Comparison of ENCODE assay signal across 34 cellular contexts in genomic region chr5:6011199-6011598, GRCh38.
"Had no signal": no experiment of that assay in that cellular context is flagged by ENCODE, and none has a peak within 500 bp of the region (broad histone marks: within the 10 kb centered on the region; RNA-seq: fewer than 3 reads in every experiment).

No MANE protein-coding gene starts in this region.

- H3K36me3 ChIP-seq: adrenal gland, ascending aorta, brain microvascular endothelial cell, breast epithelium, cardiac muscle cell had no signal

- H3K27ac ChIP-seq: adrenal gland, ascending aorta, body of pancreas, brain microvascular endothelial cell, breast epithelium, cardiac muscle cell had no signal

- H3K27me3 ChIP-seq: adrenal gland, ascending aorta, body of pancreas, brain microvascular endothelial cell, breast epithelium, cardiac muscle cell had no signal

- H3K9me3 ChIP-seq: adrenal gland, ascending aorta, body of pancreas, breast epithelium had no signal

- FAIRE-seq: astrocyte, bronchial epithelial cell had no signal

- ATAC-seq: activated naive CD4-positive, alpha-beta T cell treated with anti-CD3 and anti-CD28 coated beads, Interleukin-2, amount 50 U/mL, for 72 hours; activated naive CD8-positive, alpha-beta T cell treated with anti-CD3 and anti-CD28 coated beads, Interleukin-2, amount 50 U/mL, for 24 hours; activated T-cell treated with anti-CD3 and anti-CD28 coated beads, Interleukin-2, amount 50 U/mL, for 4 hours; activated T-cell treated with anti-CD3 and anti-CD28 coated beads, Interleukin-2, amount 50 U/mL, for 72 hours; activated T-helper 17 cell treated with anti-CD3 and anti-CD28 coated beads, Interleukin-2, amount 50 U/mL, for 72 hours; body of pancreas had no signal

- H3K4me1 ChIP-seq: adrenal gland, ascending aorta, body of pancreas, breast epithelium had no signal

- H3K4me3 ChIP-seq: adrenal gland, ascending aorta, body of pancreas, breast epithelium, cardiac muscle cell had no signal

- DNase-seq: activated effector memory CD4-positive, alpha-beta T cell treated with anti-CD3 and anti-CD28 coated beads, Interleukin-2, amount 50 U/mL, for 16 hours; activated effector memory CD4-positive, alpha-beta T cell treated with Interleukin-2 at 50 U/mL for 16 hours; activated gamma-delta T cell; activated gamma-delta T cell treated with Interleukin-2 at 50 U/mL for 16 hours; activated naive CD4-positive, alpha-beta T cell; activated naive CD4-positive, alpha-beta T cell treated with anti-CD3 and anti-CD28 coated beads for 36 hours; activated naive CD4-positive, alpha-beta T cell treated with anti-CD3 and anti-CD28 coated beads, Interleukin-2, amount 10 ng/mL, durations not matched to agents 7 days and 5 days; activated naive CD4-positive, alpha-beta T cell treated with anti-CD3 and anti-CD28 coated beads, Interleukin-2, amount 50 U/mL, for 16 hours; activated naive CD4-positive, alpha-beta T cell treated with Interleukin-2 at 50 U/mL for 16 hours; activated naive CD8-positive, alpha-beta T cell treated with anti-CD3 and anti-CD28 coated beads for 36 hours; activated naive CD8-positive, alpha-beta T cell treated with anti-CD3 and anti-CD28 coated beads, Interleukin-2, amount 10 ng/mL, durations not matched to agents 7 days and 5 days; activated naive CD8-positive, alpha-beta T cell treated with anti-CD3 and anti-CD28 coated beads, Interleukin-2, amount 50 U/mL, for 24 hours; activated T-cell treated with anti-CD3 and anti-CD28 coated beads, Interleukin-2, amount 50 U/mL, for 1 hour; activated T-cell treated with anti-CD3 and anti-CD28 coated beads, Interleukin-2, amount 50 U/mL, for 24 hours; activated T-cell treated with anti-CD3 and anti-CD28 coated beads, Interleukin-2, amount 50 U/mL, for 4 hours; activated T-cell treated with anti-CD3 and anti-CD28 coated beads, Interleukin-2, amount 50 U/mL, for 48 hours; activated T-cell treated with anti-CD3 and anti-CD28 coated beads, Interleukin-2, amount 50 U/mL, for 72 hours; adrenal gland; amniotic stem cell; amygdala; anterior cingulate cortex; aorta; body of pancreas; brain microvascular endothelial cell; caudate nucleus; central memory CD4-positive, alpha-beta T cell; cerebellar nuclear complex had no signal
